In genomic region chr9:122405487-122406263, GRCh38 we compare ENCODE assay signal across 1 cellular context.
TF ChIP-seq lines count a peak whose summit lies in the region.

No MANE protein-coding gene starts in this region.

TF ChIP-seq in K562, 482 proteins besides CTCF, POLR2A, EP300 and RAD21:
- TF ChIP-seq NFYB (IDR thresholded peaks at IDR 0.05; ENCODE audit: extremely low read depth, insufficient read length), result peak; percentile 65
TF ChIP-seq in K562: peak in this region for 1; not testable (repeated sequence) for 481.
